ENCODE assay signal across 8 cellular contexts in genomic region chr1:111139956-111140679, GRCh38. TPM values are rescaled to one million over a fixed set of nuclear protein-coding genes. Genes with fewer than 3 reads are reported as not detected.
DNase-seq lines count a peak whose midpoint lies in the region; ATAC-seq, FAIRE-seq and TF ChIP-seq lines count a peak whose summit lies in the region.

CEPT1 (plus strand) TSS chr1:111140223; CDS start chr1:111147715, 7,492 bp downstream.
DRAM2 (minus strand) TSS chr1:111140093; CDS start chr1:111131554, 8,539 bp downstream.

- no peaks in the 10 kb centered on the region for H3K36me3 ChIP-seq in astrocyte (ENCODE audit: insufficient read depth, low read length)
- no peaks in the 10 kb centered on the region for H3K36me3 ChIP-seq in hepatocyte (replicated peaks; ENCODE audit: insufficient read depth, low read depth)
- H3K36me3 ChIP-seq in rectal smooth muscle tissue (ENCODE audit: control insufficient read depth, insufficient read depth, low read length) = no peaks in the 10 kb centered on the region
- H3K36me3 ChIP-seq in vagina = no peaks in the 10 kb centered on the region

- H4K20me1 ChIP-seq in astrocyte (ENCODE audit: insufficient read depth, low read length) (peaks cover 25% of the 10 kb centered on the region), hepatocyte (ENCODE audit: insufficient read depth, poor library complexity, severe bottlenecking) (peaks cover 2% of the 10 kb centered on the region)

- H3K9me3 Mint-ChIP-seq in astrocyte (ENCODE audit: unreplicated experiment) = no peaks in the 10 kb centered on the region

- DNase-seq in GM18507 (ENCODE audit: extremely low spot score, insufficient read length, low read depth) (peak; percentile 74), NCI-H1930 (lab: John Stamatoyannopoulos, UW) (peak; percentile 86 to 91), T-helper 22 cell (ENCODE audit: low read depth) (peak; percentile 87), astrocyte (ENCODE audit: low read depth) (peak; percentile 96), hepatocyte (ENCODE audit: low spot score) (peak; percentile 97), vagina (ENCODE audit: extremely low spot score in 2 of 2) (peak in 1 of 2 donors; percentile 94)

- peak within 1 kb of the TSS; percentile 90 for H3K9ac ChIP-seq in astrocyte (ENCODE audit: low read length)
- peak within 1 kb of the TSS; percentile 96 for H3K9ac ChIP-seq in rectal smooth muscle tissue (ENCODE audit: low read length)

- peaks cover 5% of the 10 kb centered on the region for H3K36me3 Mint-ChIP-seq in astrocyte (ENCODE audit: low read depth, unreplicated experiment)

- H3K4me2 ChIP-seq in astrocyte (ENCODE audit: low read length) (peak within 1 kb of the TSS; percentile 87), hepatocyte (peak within 1 kb of the TSS; percentile 81)

- peak within 1 kb of the TSS; percentile 100 for H3K4me3 Mint-ChIP-seq in astrocyte (ENCODE audit: unreplicated experiment)

- no peaks in the 10 kb centered on the region for H3K9me2 ChIP-seq in hepatocyte (replicated peaks; ENCODE audit: insufficient read depth)

- H3K4me1 Mint-ChIP-seq in astrocyte (ENCODE audit: low read depth, unreplicated experiment) = peaks cover 16% of the 10 kb centered on the region

- peak within 1 kb of the TSS; percentile 98 for H2AFZ ChIP-seq in astrocyte (ENCODE audit: low read depth, low read length)
- peak within 1 kb of the TSS; percentile 86 for H2AFZ ChIP-seq in hepatocyte

- peaks cover 64% of the 10 kb centered on the region for H3K79me2 ChIP-seq in astrocyte (ENCODE audit: insufficient read depth, low read length)
- H3K79me2 ChIP-seq in hepatocyte = peaks cover 63% of the 10 kb centered on the region

- no peaks in the 10 kb centered on the region for H3K27me3 ChIP-seq in astrocyte (ENCODE audit: insufficient read depth, low read length)
- no peaks in the 10 kb centered on the region for H3K27me3 ChIP-seq in hepatocyte
- H3K27me3 ChIP-seq in rectal smooth muscle tissue (ENCODE audit: control insufficient read depth, insufficient read depth, low read length) = no peaks in the 10 kb centered on the region
- H3K27me3 ChIP-seq in vagina = no peaks in the 10 kb centered on the region

- TF ChIP-seq CTCF in astrocyte (IDR thresholded peaks at IDR 0.05; ENCODE audit: insufficient read depth, low read depth, low read length) = no peak
- no peak for TF ChIP-seq CTCF in hepatocyte (IDR thresholded peaks at IDR 0.05; ENCODE audit: poor library complexity)
- no peak for TF ChIP-seq CTCF in vagina (IDR thresholded peaks at IDR 0.05)

- H3K4me3 ChIP-seq in astrocyte (ENCODE audit: insufficient read depth, low read depth, low read length) = peak within 1 kb of the TSS; percentile 98
- H3K4me3 ChIP-seq in hepatocyte = peak within 1 kb of the TSS; percentile 78
- H3K4me3 ChIP-seq in rectal smooth muscle tissue (ENCODE audit: low read length) = peak within 1 kb of the TSS; percentile 98
- peak within 1 kb of the TSS; percentile 83 to 94 for H3K4me3 ChIP-seq in vagina

- ATAC-seq in HG02973 (IDR thresholded peaks at IDR 0.05; ENCODE audit: unreplicated experiment) = peak; percentile 51

- H3K27ac ChIP-seq in astrocyte (ENCODE audit: low read depth, low read length) (peak within 1 kb of the TSS; percentile 75), hepatocyte (peak within 1 kb of the TSS; percentile 96), rectal smooth muscle tissue (ENCODE audit: low read depth, low read length) (peak within 1 kb of the TSS; percentile 86), vagina (peak within 1 kb of the TSS; percentile 97)

- peaks cover 13% of the 10 kb centered on the region for H3K4me1 ChIP-seq in astrocyte (ENCODE audit: insufficient read depth, low read length)
- H3K4me1 ChIP-seq in hepatocyte (ENCODE audit: insufficient read depth) = peaks cover 26% of the 10 kb centered on the region
- H3K4me1 ChIP-seq in rectal smooth muscle tissue (ENCODE audit: control insufficient read depth, insufficient read depth, low read length) = peaks cover 11% of the 10 kb centered on the region
- peaks cover 52% of the 10 kb centered on the region for H3K4me1 ChIP-seq in vagina

- peak in 1 of 2 donors; percentile 21 for TF ChIP-seq POLR2A in vagina (IDR thresholded peaks at IDR 0.05)

- peak within 1 kb of the TSS; percentile 97 for H3K27ac Mint-ChIP-seq in astrocyte (ENCODE audit: unreplicated experiment)

- H3K9me3 ChIP-seq in astrocyte (ENCODE audit: insufficient read depth, low read depth, low read length) = no peaks in the 10 kb centered on the region
- H3K9me3 ChIP-seq in hepatocyte (ENCODE audit: low read depth) = no peaks in the 10 kb centered on the region
- H3K9me3 ChIP-seq in vagina = no peaks in the 10 kb centered on the region

- WGBS in hepatocyte (ENCODE audit: low lambda C conversion rate, missing lambda C conversion rate) = under 1% methylated on average over 46 of the region's 68 CpGs

- H3K27me3 Mint-ChIP-seq in astrocyte (ENCODE audit: low read depth, unreplicated experiment) = no peaks in the 10 kb centered on the region

- peak; percentile 95 for FAIRE-seq in GM18507 (lab: Jason Lieb, UNC)
- no peak for FAIRE-seq in astrocyte (lab: Jason Lieb, UNC)

- intact Hi-C loops in vagina (cut with DNase I) = no loop called here

RNA-seq across cellular contexts. Expression of gene CEPT1, which starts in this region (rescaled TPM):
- 24.9 and 26.9 TPM in 2 replicates for total RNA-seq in astrocyte
- total RNA-seq in hepatocyte = 49.0 and 51.7 TPM in 2 replicates
- 22.3 and 24.2 TPM in 2 replicates for polyA plus RNA-seq in hepatocyte
- total RNA-seq in vagina = 37.8 TPM

RNA-seq across cellular contexts. Expression of gene DRAM2, which starts in this region (rescaled TPM):
- total RNA-seq in astrocyte = 33.9 and 38.7 TPM in 2 replicates
- total RNA-seq in hepatocyte = 67.6 and 96.1 TPM in 2 replicates
- polyA plus RNA-seq in hepatocyte = 56.7 and 67.1 TPM in 2 replicates
- total RNA-seq in vagina = 33.9 TPM
